Comparison of ENCODE assay signal across 8 cellular contexts in genomic region chr16:30068333-30068732, GRCh38.
DNase-seq lines count a peak whose midpoint lies in the region; ATAC-seq and TF ChIP-seq lines count a peak whose summit lies in the region.

No MANE protein-coding gene starts in this region.

- in situ Hi-C loops in brain microvascular endothelial cell (cut with HindIII; ENCODE audit: low pct_ligation_motif_present, low sequenced_read_pairs): no loop called here

- no peak overlapping the region for H2AFZ ChIP-seq in parathyroid adenoma

- H4K20me1 ChIP-seq in BLaER1: peaks cover 66% of the 10 kb centered on the region

- peaks cover 75% of the 10 kb centered on the region for H3K36me3 ChIP-seq in BLaER1
- H3K36me3 ChIP-seq in HUES6 (ENCODE audit: control insufficient read depth, insufficient read depth, low read length): peaks cover 67% of the 10 kb centered on the region
- H3K36me3 ChIP-seq in brain microvascular endothelial cell (replicated peaks): peaks cover 63% of the 10 kb centered on the region
- peaks cover 5% of the 10 kb centered on the region for H3K36me3 ChIP-seq in parathyroid adenoma (ENCODE audit: control insufficient read depth, insufficient read depth, low read length)

- TF ChIP-seq CTCF in brain microvascular endothelial cell (IDR thresholded peaks at IDR 0.05; ENCODE audit: low read depth, low read length, missing control alignments) (no peak), parathyroid adenoma (IDR thresholded peaks at IDR 0.05) (no peak)

- DNase-seq in brain microvascular endothelial cell: no peak
- DNase-seq in DMS153 treated with DMSO at 0.1 percent for 48 hours (lab: John Stamatoyannopoulos, UW; ENCODE audit: unreplicated experiment): no peak
- no peak for DNase-seq in effector CD4-positive, alpha-beta T cell
- no peak for DNase-seq in activated gamma-delta T cell (lab: John Stamatoyannopoulos, UW)

- H3K4me3 ChIP-seq in BLaER1 (no peak overlapping the region; the same call in 1 of the 2 replicates), HUES6 (ENCODE audit: low read depth, low read length) (no peak overlapping the region), brain microvascular endothelial cell (ENCODE audit: low read depth, low read length) (peak overlapping the region; percentile 1), parathyroid adenoma (ENCODE audit: low read depth, low read length) (no peak overlapping the region)

- peaks cover 37% of the 10 kb centered on the region for H3K79me2 ChIP-seq in parathyroid adenoma

- H3K9ac ChIP-seq in BLaER1 (peak overlapping the region; percentile 46; the same call in 1 of the 2 replicates), HUES6 (ENCODE audit: low read length) (peak overlapping the region; percentile 23), parathyroid adenoma (no peak overlapping the region)

- H3K4me2 ChIP-seq in BLaER1 (peak overlapping the region; percentile 94), parathyroid adenoma (ENCODE audit: low read length) (peak overlapping the region; percentile 52)

- H3K27me3 ChIP-seq in BLaER1 (no peaks in the 10 kb centered on the region), HUES6 (ENCODE audit: control insufficient read depth, insufficient read depth, low read length) (no peaks in the 10 kb centered on the region), brain microvascular endothelial cell (replicated peaks) (no peaks in the 10 kb centered on the region), parathyroid adenoma (ENCODE audit: control insufficient read depth, insufficient read depth, low read length) (no peaks in the 10 kb centered on the region)

- no peak overlapping the region for H3K27ac ChIP-seq in BLaER1
- no peak overlapping the region for H3K27ac ChIP-seq in HUES6 (ENCODE audit: low read depth, low read length)
- H3K27ac ChIP-seq in brain microvascular endothelial cell: no peak overlapping the region
- H3K27ac ChIP-seq in parathyroid adenoma: peak overlapping the region; percentile 24

- H3K4me1 ChIP-seq in BLaER1 (peaks cover 50% of the 10 kb centered on the region), HUES6 (ENCODE audit: control insufficient read depth, insufficient read depth, low read length) (peaks cover 18% of the 10 kb centered on the region), parathyroid adenoma (peaks cover 37% of the 10 kb centered on the region)

- H3K9me3 ChIP-seq in BLaER1 (no peaks in the 10 kb centered on the region), HUES6 (ENCODE audit: control insufficient read depth, insufficient read depth, low read depth, low read length) (no peaks in the 10 kb centered on the region), parathyroid adenoma (ENCODE audit: control insufficient read depth, low read length) (no peaks in the 10 kb centered on the region)

- ATAC-seq in GM18519 (IDR thresholded peaks at IDR 0.05; ENCODE audit: low FRiP score, unreplicated experiment): no peak
